1 cellular context compared by ENCODE assay signal in genomic region chr2:113756088-113757058, GRCh38.
TF ChIP-seq lines count a peak whose summit lies in the region.

Gene SLC35F5, minus strand, starts transcription at chr2:113756642. Its CDS starts 233 bp downstream, at chr2:113756409.

TF ChIP-seq in H1, 55 proteins besides CTCF, POLR2A, EP300 and RAD21 (continued from another document):
- peak; percentile 99 for TF ChIP-seq KDM4A (IDR thresholded peaks at IDR 0.05; ENCODE audit: low read depth, low read length, severe bottlenecking)
- peak; percentile 92 for TF ChIP-seq ATF3 (IDR thresholded peaks at IDR 0.05; ENCODE audit: insufficient read depth, low read depth, low read length)
- peak; percentile 98 for TF ChIP-seq ASH2L (IDR thresholded peaks at IDR 0.05; ENCODE audit: low read length)
- TF ChIP-seq SIX5 (IDR thresholded peaks at IDR 0.05; ENCODE audit: low read depth, low read length), result no peak
- no peak for TF ChIP-seq MAFK (IDR thresholded peaks at IDR 0.05; ENCODE audit: low read depth, low read length)
- no peak for TF ChIP-seq SUZ12 (IDR thresholded peaks at IDR 0.05; ENCODE audit: low read length)
- no peak for TF ChIP-seq RFX5 (IDR thresholded peaks at IDR 0.05; ENCODE audit: borderline replicate concordance, low read depth, low read length)
- TF ChIP-seq MAX (IDR thresholded peaks at IDR 0.05), result peak; percentile 66
- no peak for TF ChIP-seq ZNF274 (IDR thresholded peaks at IDR 0.05; ENCODE audit: borderline replicate concordance, extremely low read depth, low read length)
- TF ChIP-seq JUN (IDR thresholded peaks at IDR 0.05; ENCODE audit: low read depth, low read length), result no peak
- TF ChIP-seq NANOG (IDR thresholded peaks at IDR 0.05; ENCODE audit: insufficient read depth, low read depth, low read length, poor library complexity, severe bottlenecking), result no peak
- no peak for TF ChIP-seq BACH1 (IDR thresholded peaks at IDR 0.05; ENCODE audit: low read length)
- peak; percentile 91 for TF ChIP-seq TAF7 (optimal IDR thresholded peaks at IDR 0.05; ENCODE audit: borderline replicate concordance, low read depth, low read length)
- no peak for TF ChIP-seq SP2 (IDR thresholded peaks at IDR 0.05; ENCODE audit: low read length)
- TF ChIP-seq SIN3A (conservative IDR thresholded peaks at IDR 0.05 in 1 of 2, IDR thresholded peaks at IDR 0.05 in 1 of 2; ENCODE audit: low read depth in 1 of 2, low read length in 2 of 2), result peak; percentile 30 to 54; a peak in 2 of 4 replicates
- no peak for TF ChIP-seq TCF12 (IDR thresholded peaks at IDR 0.05; ENCODE audit: low read depth, low read length)
- TF ChIP-seq SP1 (IDR thresholded peaks at IDR 0.05; ENCODE audit: low read depth, low read length), result 0 out of 2 replicates have a peak, but pooled peaks have one; percentile 34
- TF ChIP-seq KDM1A (IDR thresholded peaks at IDR 0.05; ENCODE audit: borderline replicate concordance, low read length), result no peak
- no peak for TF ChIP-seq SIRT6 (IDR thresholded peaks at IDR 0.05; ENCODE audit: low read length)
- TF ChIP-seq TAF1 (IDR thresholded peaks at IDR 0.05; ENCODE audit: low read depth, low read length), result peak; percentile 93
- no peak for TF ChIP-seq POU5F1 (IDR thresholded peaks at IDR 0.05; ENCODE audit: low read depth, low read length)
- TF ChIP-seq RBBP5 (IDR thresholded peaks at IDR 0.05; ENCODE audit: borderline replicate concordance, low read depth, low read length), result peak; percentile 97
- TF ChIP-seq GABPA (IDR thresholded peaks at IDR 0.05; ENCODE audit: borderline replicate concordance, insufficient read depth, low read length), result no peak
- no peak for TF ChIP-seq FOSL1 (IDR thresholded peaks at IDR 0.05; ENCODE audit: insufficient read depth, low read depth, low read length)
- no peak for TF ChIP-seq CBX5 (IDR thresholded peaks at IDR 0.05; ENCODE audit: low read depth, low read length)
- no peak for TF ChIP-seq BCL11A (IDR thresholded peaks at IDR 0.05; ENCODE audit: low read depth in 2 of 2, low read length in 2 of 2)
- peak in 1 of 2 experiments; percentile 77; a peak in 1 of 4 replicates for TF ChIP-seq HDAC2 (IDR thresholded peaks at IDR 0.05; ENCODE audit: borderline replicate concordance in 1 of 2, low read depth in 2 of 2, low read length in 2 of 2)
- TF ChIP-seq EZH2 (IDR thresholded peaks at IDR 0.05; ENCODE audit: low read depth, low read length, severe bottlenecking), result no peak
- TF ChIP-seq CBX8 (IDR thresholded peaks at IDR 0.05; ENCODE audit: borderline replicate concordance, low read depth, low read length), result no peak
- no peak for TF ChIP-seq CHD1 (IDR thresholded peaks at IDR 0.05; ENCODE audit: low read depth, low read length)
- no peak for TF ChIP-seq EGR1 (IDR thresholded peaks at IDR 0.05; ENCODE audit: borderline replicate concordance, low read depth, low read length)
- TF ChIP-seq PHF8 (conservative IDR thresholded peaks at IDR 0.05; ENCODE audit: low read depth, low read length), result peak; percentile 96
- no peak for TF ChIP-seq CTBP2 (IDR thresholded peaks at IDR 0.05; ENCODE audit: borderline replicate concordance, insufficient read depth, insufficient read length, low read length)
- TF ChIP-seq YY1 (IDR thresholded peaks at IDR 0.05; ENCODE audit: low read depth, low read length), result peak; percentile 87
- peak; percentile 65; the same call in 1 of the 2 replicates for TF ChIP-seq CHD2 (IDR thresholded peaks at IDR 0.05; ENCODE audit: low read length)
- TF ChIP-seq ATF2 (IDR thresholded peaks at IDR 0.05; ENCODE audit: low read length), result no peak
- TF ChIP-seq JUND (IDR thresholded peaks at IDR 0.05; ENCODE audit: low read length), result peak; percentile 90
- no peak for TF ChIP-seq GTF2F1 (IDR thresholded peaks at IDR 0.05; ENCODE audit: borderline replicate concordance, low read depth, low read length)
- no peak; the same call in 1 of the 2 replicates for TF ChIP-seq BRCA1 (IDR thresholded peaks at IDR 0.05; ENCODE audit: low read depth, low read length)
- peak; percentile 84 for TF ChIP-seq TBP (IDR thresholded peaks at IDR 0.05; ENCODE audit: low read depth, low read length)
- peak; percentile 23; the same call in 1 of the 2 replicates for TF ChIP-seq E2F6 (IDR thresholded peaks at IDR 0.05)
- TF ChIP-seq POLR2AphosphoS5 (IDR thresholded peaks at IDR 0.05; ENCODE audit: low read depth, low read length), result peak; percentile 91
- TF ChIP-seq RXRA (IDR thresholded peaks at IDR 0.05; ENCODE audit: insufficient read depth, low read depth, low read length), result no peak
- no peak for TF ChIP-seq SP4 (IDR thresholded peaks at IDR 0.05; ENCODE audit: low read length)
- TF ChIP-seq KDM5A (IDR thresholded peaks at IDR 0.05; ENCODE audit: low read length), result peak; percentile 55; the same call in 1 of the 2 replicates
- TF ChIP-seq CREB1 (IDR thresholded peaks at IDR 0.05), result peak; percentile 98
- TF ChIP-seq USF2 (IDR thresholded peaks at IDR 0.05; ENCODE audit: low read length), result no peak
- TF ChIP-seq CHD7 (IDR thresholded peaks at IDR 0.05; ENCODE audit: insufficient replicate concordance, low read length), result no peak
- TF ChIP-seq SAP30 (IDR thresholded peaks at IDR 0.05; ENCODE audit: insufficient read depth, insufficient replicate concordance, low read length), result no peak
- no peak for TF ChIP-seq CEBPB (IDR thresholded peaks at IDR 0.05; ENCODE audit: low read depth, low read length)
- TF ChIP-seq SRF (IDR thresholded peaks at IDR 0.05; ENCODE audit: low read depth, low read length), result peak; percentile 82
- no peak for TF ChIP-seq HDAC6 (IDR thresholded peaks at IDR 0.05; ENCODE audit: low read depth, low read length)
- no peak for TF ChIP-seq RNF2 (IDR thresholded peaks at IDR 0.05; ENCODE audit: borderline replicate concordance, low read depth, low read length, missing control alignments, poor library complexity, severe bottlenecking)
TF ChIP-seq in H1: peak in this region for 20.
